10 cellular contexts compared by ENCODE assay signal in the genomic region with DNA sequence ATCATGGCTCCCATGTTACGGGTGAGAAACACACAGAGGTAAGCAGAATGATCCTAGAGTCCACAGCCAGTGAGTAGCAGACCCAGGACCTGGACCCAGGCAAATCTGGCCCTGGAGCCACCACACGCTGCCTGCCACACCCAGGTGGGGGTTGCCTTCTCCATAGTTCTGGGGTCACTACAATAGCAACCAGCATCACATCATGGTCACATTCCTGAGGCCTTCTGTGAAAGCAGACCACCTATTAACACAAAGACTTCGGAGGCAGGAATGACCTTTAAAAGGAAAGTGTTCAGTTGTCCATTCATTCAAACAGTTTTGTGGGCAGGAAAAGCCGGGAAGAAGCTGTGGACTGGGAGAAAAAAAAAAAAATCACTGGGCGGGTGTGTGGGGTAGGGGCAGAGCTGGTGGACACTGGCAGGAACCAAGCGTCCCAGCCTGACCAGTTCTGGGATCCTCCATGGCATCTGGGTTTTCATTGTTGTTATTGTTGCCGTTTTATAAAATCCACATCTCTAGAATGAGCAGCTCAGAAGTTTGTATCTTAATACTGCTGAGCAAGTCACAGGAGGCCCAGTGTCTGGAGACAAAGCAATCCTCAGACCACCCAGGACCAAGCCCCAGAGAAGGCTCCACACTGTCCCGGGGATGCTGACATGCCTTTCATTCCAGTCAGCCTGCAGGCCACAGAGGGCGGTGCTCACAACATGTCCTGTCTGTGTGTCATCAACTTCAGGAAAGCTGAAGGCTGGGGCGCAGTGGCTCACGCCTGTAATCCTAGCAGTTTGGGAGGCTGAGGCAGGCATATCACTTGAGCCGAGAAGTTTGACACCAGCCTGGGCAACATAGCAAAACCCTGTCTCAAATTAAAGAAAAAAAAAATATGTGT.
DNase-seq lines count a peak whose midpoint lies in the region; ATAC-seq and TF ChIP-seq lines count a peak whose summit lies in the region.
"Had no signal": no experiment of that assay in that cellular context is flagged by ENCODE, and none has a peak within 500 bp of the region (broad histone marks: within the 10 kb centered on the region; RNA-seq: fewer than 3 reads in every experiment).

No MANE protein-coding gene starts in this region.

- WGBS in hepatocyte (ENCODE audit: low lambda C conversion rate, missing lambda C conversion rate) = 59% methylated on average over 12 of the region's 12 CpGs
- 32% methylated on average over 12 of the region's 12 CpGs for WGBS in smooth muscle cell (ENCODE audit: low lambda C conversion rate)
- WGBS in gastroesophageal sphincter (ENCODE audit: low coverage in 1 of 2), 2 donors = 63 to 87% methylated on average over 4 to 6 of the region's 12 CpGs

- no peaks in the 10 kb centered on the region for H3K79me2 ChIP-seq in hepatocyte
- no peaks in the 10 kb centered on the region for H3K79me2 ChIP-seq in smooth muscle cell (ENCODE audit: low read depth)

- H3K9me3 Mint-ChIP-seq in WTC11 = no peaks in the 10 kb centered on the region

- H3K4me3 ChIP-seq in H7 (ENCODE audit: insufficient read depth, low read depth, low read length) = no peak overlapping the region
- no peak overlapping the region for H3K4me3 ChIP-seq in hepatocyte
- H3K4me3 ChIP-seq in smooth muscle cell = no peak overlapping the region
- no peak overlapping the region for H3K4me3 ChIP-seq in gastroesophageal sphincter
- H3K4me3 ChIP-seq: pancreas, SK-N-MC had no signal

- H3K27me3 ChIP-seq in H7 (ENCODE audit: control insufficient read depth, insufficient read depth, low read length) (no peaks in the 10 kb centered on the region), hepatocyte (no peaks in the 10 kb centered on the region), smooth muscle cell (ENCODE audit: low read depth) (no peaks in the 10 kb centered on the region), gastroesophageal sphincter (peaks cover 7% of the 10 kb centered on the region)
- H3K27me3 ChIP-seq: pancreas had no signal

- DNase-seq in H7 (peak; percentile 73), WTC11 (ENCODE audit: low spot score) (peak; percentile 64), hepatocyte (ENCODE audit: low spot score) (peak; percentile 48), smooth muscle cell (lab: John Stamatoyannopoulos, UW; ENCODE audit: unreplicated experiment) (peak; percentile 9), DMS153 (lab: John Stamatoyannopoulos, UW) (no peak)
- no peak for DNase-seq in NK-92 treated with Interleukin-12 subunit alpha and Interleukin-12 subunit beta, amount 100 ng/mL, for 24 hours (lab: John Stamatoyannopoulos, UW)
- DNase-seq: NCI-H2081, pancreas had no signal

- POLR2A ChIA-PET in WTC11 (lab: Charles Lee) = no interaction called here

- H2AFZ ChIP-seq in hepatocyte (no peak overlapping the region), smooth muscle cell (ENCODE audit: low read depth) (no peak overlapping the region)

- no peaks in the 10 kb centered on the region for H3F3A ChIP-seq in smooth muscle cell (ENCODE audit: low read depth)

- H3K36me3 Mint-ChIP-seq in WTC11 = peaks cover 21% of the 10 kb centered on the region

- no peak overlapping the region; the same call in 1 of the 2 replicates for H3K27ac Mint-ChIP-seq in WTC11

- H3K9me2 ChIP-seq in hepatocyte (replicated peaks; ENCODE audit: insufficient read depth) = no peaks in the 10 kb centered on the region

- H3K36me3 ChIP-seq in H7 (replicated peaks; ENCODE audit: control insufficient read depth, insufficient read depth, low read length) (no peaks in the 10 kb centered on the region; the same call in 1 of the 2 replicates), hepatocyte (replicated peaks; ENCODE audit: insufficient read depth, low read depth) (no peaks in the 10 kb centered on the region), smooth muscle cell (ENCODE audit: low read depth) (no peaks in the 10 kb centered on the region), gastroesophageal sphincter (no peaks in the 10 kb centered on the region)

- ATAC-seq in WTC11 (peak; percentile 93), gastroesophageal sphincter (no peak)
- ATAC-seq: pancreas had no signal

- H3K27me3 Mint-ChIP-seq in WTC11 (ENCODE audit: low read depth) = no peaks in the 10 kb centered on the region

- peaks cover 15% of the 10 kb centered on the region for H3K4me1 Mint-ChIP-seq in WTC11

- no peak overlapping the region for H3K4me2 ChIP-seq in hepatocyte
- H3K4me2 ChIP-seq in smooth muscle cell = peak overlapping the region; percentile 53

- no peak for TF ChIP-seq CTCF in WTC11 (IDR thresholded peaks at IDR 0.05)
- TF ChIP-seq CTCF in hepatocyte (IDR thresholded peaks at IDR 0.05; ENCODE audit: poor library complexity) = no peak
- no peak for TF ChIP-seq CTCF in smooth muscle cell (IDR thresholded peaks at IDR 0.05; ENCODE audit: borderline replicate concordance, insufficient read depth, poor library complexity, severe bottlenecking)
- TF ChIP-seq CTCF in gastroesophageal sphincter (IDR thresholded peaks at IDR 0.05) = no peak

- H3K27ac ChIP-seq in hepatocyte (no peak overlapping the region), smooth muscle cell (ENCODE audit: low read depth) (peak overlapping the region; percentile 70), gastroesophageal sphincter (no peak overlapping the region)
- H3K27ac ChIP-seq: pancreas, SK-N-MC had no signal

- H3K9me3 ChIP-seq in hepatocyte (ENCODE audit: low read depth) (no peaks in the 10 kb centered on the region), smooth muscle cell (replicated peaks; ENCODE audit: low read depth) (no peaks in the 10 kb centered on the region), gastroesophageal sphincter (no peaks in the 10 kb centered on the region)
- H3K9me3 ChIP-seq: pancreas had no signal

- H4K20me1 ChIP-seq in hepatocyte (ENCODE audit: insufficient read depth, poor library complexity, severe bottlenecking) = no peaks in the 10 kb centered on the region
- H4K20me1 ChIP-seq in smooth muscle cell (ENCODE audit: low read depth) = no peaks in the 10 kb centered on the region

- TF ChIP-seq POLR2A in gastroesophageal sphincter (IDR thresholded peaks at IDR 0.05) = no peak

- H3K4me3 Mint-ChIP-seq in WTC11 = no peak overlapping the region

- CTCF ChIA-PET in WTC11 (lab: Charles Lee) = interaction anchor here (1.0 to 1.6 kb wide), 2 partner anchors 24 to 354 kb away, joined by 3 to 4 read pairs; no protein-coding TSS in a partner anchor

- no peak overlapping the region for H3K9ac ChIP-seq in smooth muscle cell (ENCODE audit: low read depth)

- no peak for TF ChIP-seq EP300 in gastroesophageal sphincter (IDR thresholded peaks at IDR 0.05)

- no peaks in the 10 kb centered on the region for H3K4me1 ChIP-seq in hepatocyte (ENCODE audit: insufficient read depth)
- peaks cover 13% of the 10 kb centered on the region for H3K4me1 ChIP-seq in smooth muscle cell (ENCODE audit: low read depth)
- no peaks in the 10 kb centered on the region for H3K4me1 ChIP-seq in gastroesophageal sphincter
- H3K4me1 ChIP-seq: pancreas had no signal

TF ChIP-seq in WTC11, 78 proteins besides CTCF, POLR2A, EP300 and RAD21 (continues in another document):
- TF ChIP-seq, protein P1, sequence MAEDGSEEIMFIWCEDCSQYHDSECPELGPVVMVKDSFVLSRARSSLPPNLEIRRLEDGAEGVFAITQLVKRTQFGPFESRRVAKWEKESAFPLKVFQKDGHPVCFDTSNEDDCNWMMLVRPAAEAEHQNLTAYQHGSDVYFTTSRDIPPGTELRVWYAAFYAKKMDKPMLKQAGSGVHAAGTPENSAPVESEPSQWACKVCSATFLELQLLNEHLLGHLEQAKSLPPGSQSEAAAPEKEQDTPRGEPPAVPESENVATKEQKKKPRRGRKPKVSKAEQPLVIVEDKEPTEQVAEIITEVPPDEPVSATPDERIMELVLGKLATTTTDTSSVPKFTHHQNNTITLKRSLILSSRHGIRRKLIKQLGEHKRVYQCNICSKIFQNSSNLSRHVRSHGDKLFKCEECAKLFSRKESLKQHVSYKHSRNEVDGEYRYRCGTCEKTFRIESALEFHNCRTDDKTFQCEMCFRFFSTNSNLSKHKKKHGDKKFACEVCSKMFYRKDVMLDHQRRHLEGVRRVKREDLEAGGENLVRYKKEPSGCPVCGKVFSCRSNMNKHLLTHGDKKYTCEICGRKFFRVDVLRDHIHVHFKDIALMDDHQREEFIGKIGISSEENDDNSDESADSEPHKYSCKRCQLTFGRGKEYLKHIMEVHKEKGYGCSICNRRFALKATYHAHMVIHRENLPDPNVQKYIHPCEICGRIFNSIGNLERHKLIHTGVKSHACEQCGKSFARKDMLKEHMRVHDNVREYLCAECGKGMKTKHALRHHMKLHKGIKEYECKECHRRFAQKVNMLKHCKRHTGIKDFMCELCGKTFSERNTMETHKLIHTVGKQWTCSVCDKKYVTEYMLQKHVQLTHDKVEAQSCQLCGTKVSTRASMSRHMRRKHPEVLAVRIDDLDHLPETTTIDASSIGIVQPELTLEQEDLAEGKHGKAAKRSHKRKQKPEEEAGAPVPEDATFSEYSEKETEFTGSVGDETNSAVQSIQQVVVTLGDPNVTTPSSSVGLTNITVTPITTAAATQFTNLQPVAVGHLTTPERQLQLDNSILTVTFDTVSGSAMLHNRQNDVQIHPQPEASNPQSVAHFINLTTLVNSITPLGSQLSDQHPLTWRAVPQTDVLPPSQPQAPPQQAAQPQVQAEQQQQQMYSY (CRISPR knock-in tag; IDR thresholded peaks at IDR 0.05) = no peak

Comparison
In these comparisons a context has a peak if more than half of its experiments do, and no peak if none do; other contexts are left out.
1. DNase-seq: peak in H7 (single experiment), WTC11 (single experiment), hepatocyte (single experiment) and smooth muscle cell (single experiment); none in NK-92 treated with Interleukin-12 subunit alpha and Interleukin-12 subunit beta, amount 100 ng/mL, for 24 hours (single experiment) and DMS153 (single experiment).